ENCODE assay signal across 8 cellular contexts in the genomic region with DNA sequence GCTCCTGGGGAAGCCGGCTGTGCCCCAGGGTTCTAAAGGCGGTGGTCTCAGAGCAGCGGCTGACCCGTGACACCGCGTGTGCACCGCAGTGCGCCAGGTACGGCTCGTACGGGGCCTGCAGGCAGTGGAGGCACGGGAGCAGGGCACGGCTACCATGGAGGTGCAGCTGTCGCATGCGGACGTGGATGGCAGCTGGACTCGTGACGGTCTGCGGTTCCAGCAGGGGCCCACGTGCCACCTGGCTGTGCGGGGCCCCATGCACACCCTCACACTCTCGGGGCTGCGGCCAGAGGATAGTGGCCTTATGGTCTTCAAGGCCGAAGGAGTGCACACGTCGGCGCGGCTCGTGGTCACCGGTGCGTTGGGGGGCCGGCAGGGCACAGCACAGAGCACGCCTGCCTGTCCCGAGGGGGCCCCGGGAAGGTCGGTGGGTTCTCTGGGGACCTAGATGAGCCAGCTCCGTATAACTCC.
DNase-seq lines count a peak whose midpoint lies in the region; ATAC-seq and TF ChIP-seq lines count a peak whose summit lies in the region.

No MANE protein-coding gene starts in this region.

- H3K36me3 Mint-ChIP-seq in effector memory CD8-positive, alpha-beta T cell (ENCODE audit: insufficient read depth): peaks cover 6% of the 10 kb centered on the region

- POLR2A ChIA-PET in HEK293T (lab: Yijun Ruan, JAX): no interaction called here

- peak overlapping the region; percentile 79 to 86 for H3K4me3 Mint-ChIP-seq in effector memory CD8-positive, alpha-beta T cell

- H3K18ac ChIP-seq in neuronal stem cell (ENCODE audit: low read length): peak overlapping the region; percentile 99

- peak overlapping the region; percentile 49 for H2BK15ac ChIP-seq in neuronal stem cell (ENCODE audit: low read length)

- peak; percentile 40 for ATAC-seq in effector memory CD8-positive, alpha-beta T cell (replicated peaks)
- ATAC-seq in HG03135 (IDR thresholded peaks at IDR 0.05; ENCODE audit: unreplicated experiment): no peak
- ATAC-seq in GM18907 (IDR thresholded peaks at IDR 0.05; ENCODE audit: unreplicated experiment): no peak

- H4K8ac ChIP-seq in neuronal stem cell (ENCODE audit: low read depth, low read length): no peak overlapping the region

- peaks cover 23% of the 10 kb centered on the region for H3K4me1 ChIP-seq in BLaER1
- 0 out of 2 replicates have a peak, but pooled peaks cover 6% of the 10 kb centered on the region for H3K4me1 ChIP-seq in HUES48 (ENCODE audit: control insufficient read depth, insufficient read depth, low read length)
- H3K4me1 ChIP-seq in neuronal stem cell (ENCODE audit: control insufficient read depth in 2 of 2, insufficient read depth in 1 of 2, low read depth in 1 of 2, low read length in 2 of 2): peaks cover 3 to 13% of the 10 kb centered on the region in 2 donors

- H3K9me3 Mint-ChIP-seq in effector memory CD8-positive, alpha-beta T cell: no peaks in the 10 kb centered on the region

- H2BK5ac ChIP-seq in neuronal stem cell (ENCODE audit: low read length): peak overlapping the region; percentile 42

- H2AFZ ChIP-seq in neuronal stem cell (ENCODE audit: low read length): peak overlapping the region; percentile 91

- H3K79me1 ChIP-seq in neuronal stem cell (ENCODE audit: low read depth, low read length): peaks cover 9% of the 10 kb centered on the region

- CTCF ChIA-PET in HEK293T (lab: Yijun Ruan, JAX): no interaction called here

- H3K9me3 ChIP-seq in BLaER1: no peaks in the 10 kb centered on the region
- no peaks in the 10 kb centered on the region for H3K9me3 ChIP-seq in HUES48 (ENCODE audit: control insufficient read depth, insufficient read depth, low read length)
- H3K9me3 ChIP-seq in neuronal stem cell (replicated peaks in 1 of 2; ENCODE audit: control insufficient read depth in 2 of 2, insufficient read depth in 1 of 2, low read depth in 1 of 2, low read length in 2 of 2): no peaks in the 10 kb centered on the region

- peak overlapping the region; percentile 51; the same call in 1 of the 2 replicates for H3K27ac ChIP-seq in BLaER1
- H3K27ac ChIP-seq in HUES48 (ENCODE audit: low read depth, low read length): no peak overlapping the region
- H3K27ac ChIP-seq in neuronal stem cell (replicated peaks; ENCODE audit: low read length): no peak overlapping the region

- H3K27ac Mint-ChIP-seq in effector memory CD8-positive, alpha-beta T cell: peak overlapping the region in 1 of 2 donors; percentile 83

- peak overlapping the region; percentile 99 for H3K23ac ChIP-seq in neuronal stem cell (ENCODE audit: low read depth, low read length, poor library complexity)

- DNase-seq in effector memory CD8-positive, alpha-beta T cell: no peak
- DNase-seq in neuronal stem cell (ENCODE audit: low spot score) (no peak), HEK293T (ENCODE audit: extremely low spot score) (no peak), ecto neural progenitor cell (ENCODE audit: low spot score) (no peak)

- H3K36me3 ChIP-seq in BLaER1 (peaks cover 60% of the 10 kb centered on the region), HUES48 (ENCODE audit: control insufficient read depth, insufficient read depth, low read length) (peaks cover 27% of the 10 kb centered on the region), neuronal stem cell (replicated peaks in 1 of 2; ENCODE audit: control insufficient read depth in 2 of 2, insufficient read depth in 2 of 2, low read length in 2 of 2) (peaks cover 0 to 33% of the 10 kb centered on the region in 2 donors)

- no peak overlapping the region for H2BK120ac ChIP-seq in neuronal stem cell (ENCODE audit: low read depth, low read length)

- H3K4me2 ChIP-seq in BLaER1 (peak overlapping the region; percentile 96), neuronal stem cell (ENCODE audit: insufficient read depth, low read length, poor library complexity, severe bottlenecking) (peak overlapping the region; percentile 80)

- peaks cover 17 to 20% of the 10 kb centered on the region in 2 donors for H3K4me1 Mint-ChIP-seq in effector memory CD8-positive, alpha-beta T cell (ENCODE audit: low read depth in 2 of 2)

- WGBS in neuronal stem cell (ENCODE audit: extremely low coverage in 2 of 2, insufficient read length in 2 of 2, insufficient replicate concordance in 1 of 2), 2 donors: no CpG with 5 or more reads among the region's 37 CpGs

- peak overlapping the region; percentile 90 for H2BK12ac ChIP-seq in neuronal stem cell (ENCODE audit: low read length)

- H4K20me1 ChIP-seq in BLaER1: no peaks in the 10 kb centered on the region

- H3K4me3 ChIP-seq in BLaER1 (peak overlapping the region; percentile 74), HUES48 (ENCODE audit: low read depth, low read length) (peak overlapping the region; percentile 59), neuronal stem cell (ENCODE audit: low read length in 2 of 2) (peak overlapping the region; percentile 27 to 77)

- no peaks in the 10 kb centered on the region for H3K27me3 Mint-ChIP-seq in effector memory CD8-positive, alpha-beta T cell

- H3K9ac ChIP-seq in BLaER1: peak overlapping the region; percentile 62; the same call in 1 of the 2 replicates
- H3K9ac ChIP-seq in HUES48 (ENCODE audit: low read depth, low read length): no peak overlapping the region
- H3K9ac ChIP-seq in neuronal stem cell (ENCODE audit: low read depth, low read length, poor library complexity): peak overlapping the region; percentile 98

- H4K91ac ChIP-seq in neuronal stem cell (ENCODE audit: low read depth, low read length, poor library complexity): peak overlapping the region; percentile 24

- H3K14ac ChIP-seq in neuronal stem cell (ENCODE audit: low read length): peak overlapping the region; percentile 82

- no peaks in the 10 kb centered on the region for H3K27me3 ChIP-seq in BLaER1
- H3K27me3 ChIP-seq in HUES48 (ENCODE audit: control insufficient read depth, insufficient read depth, low read length): peaks cover 10% of the 10 kb centered on the region
- peaks cover 0 to 8% (median 0%) of the 10 kb centered on the region in 3 experiments for H3K27me3 ChIP-seq in neuronal stem cell (ENCODE audit: control insufficient read depth in 3 of 3, insufficient read depth in 3 of 3, low read depth in 1 of 3, low read length in 3 of 3)

- peak overlapping the region; percentile 36 for H2AK5ac ChIP-seq in neuronal stem cell (ENCODE audit: low read depth, low read length)

- peak overlapping the region; percentile 84 for H3K4ac ChIP-seq in neuronal stem cell (ENCODE audit: low read length)

TF ChIP-seq in HEK293T, 16 proteins besides CTCF, POLR2A, EP300 and RAD21:
- TF ChIP-seq NFRKB (IDR thresholded peaks at IDR 0.05) (no peak), FOXA1 (IDR thresholded peaks at IDR 0.05) (no peak), CTBP1 (IDR thresholded peaks at IDR 0.05; ENCODE audit: borderline replicate concordance) (no peak), TARDBP (IDR thresholded peaks at IDR 0.05) (no peak), FOXM1 (IDR thresholded peaks at IDR 0.05; ENCODE audit: borderline replicate concordance) (no peak), SP1 (IDR thresholded peaks at IDR 0.05) (no peak), L3MBTL2 (conservative IDR thresholded peaks at IDR 0.05) (no peak), ARNT (IDR thresholded peaks at IDR 0.05) (no peak), ELF4 (IDR thresholded peaks at IDR 0.05) (no peak), FOXK2 (IDR thresholded peaks at IDR 0.05) (no peak), SUZ12 (IDR thresholded peaks at IDR 0.05) (no peak), LEF1 (IDR thresholded peaks at IDR 0.05; ENCODE audit: borderline replicate concordance) (no peak), BHLHE40 (IDR thresholded peaks at IDR 0.05; ENCODE audit: borderline replicate concordance) (no peak), ZNF384 (IDR thresholded peaks at IDR 0.05) (no peak)
- TF ChIP-seq, protein P1, sequence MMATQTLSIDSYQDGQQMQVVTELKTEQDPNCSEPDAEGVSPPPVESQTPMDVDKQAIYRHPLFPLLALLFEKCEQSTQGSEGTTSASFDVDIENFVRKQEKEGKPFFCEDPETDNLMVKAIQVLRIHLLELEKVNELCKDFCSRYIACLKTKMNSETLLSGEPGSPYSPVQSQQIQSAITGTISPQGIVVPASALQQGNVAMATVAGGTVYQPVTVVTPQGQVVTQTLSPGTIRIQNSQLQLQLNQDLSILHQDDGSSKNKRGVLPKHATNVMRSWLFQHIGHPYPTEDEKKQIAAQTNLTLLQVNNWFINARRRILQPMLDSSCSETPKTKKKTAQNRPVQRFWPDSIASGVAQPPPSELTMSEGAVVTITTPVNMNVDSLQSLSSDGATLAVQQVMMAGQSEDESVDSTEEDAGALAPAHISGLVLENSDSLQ (IDR thresholded peaks at IDR 0.05): no peak
